26 cellular contexts compared by ENCODE assay signal in genomic region chr10:97013568-97013967, GRCh38.
"Had no signal": no experiment of that assay in that cellular context is flagged by ENCODE, and none has a peak within 500 bp of the region (broad histone marks: within the 10 kb centered on the region; RNA-seq: fewer than 3 reads in every experiment).

No MANE protein-coding gene starts in this region.

- H3K4me1 ChIP-seq: breast epithelium had no signal

- H3K9me3 Mint-ChIP-seq: activated B cell treated with CpG ODN at 0.5 μM for 24 hours; activated CD4-positive, alpha-beta T cell treated with anti-CD3 and anti-CD28 coated beads, Interleukin-2, amount 10 ng/mL, durations not matched to agents 24 days and 14 days; activated naive CD4-positive, alpha-beta T cell treated with anti-CD3 and anti-CD28 coated beads, Interleukin-2, amount 50 U/mL, for 24 hours; T-cell had no signal

- H3K9me3 ChIP-seq: breast epithelium had no signal

- H3K27me3 Mint-ChIP-seq: activated B cell treated with CpG ODN at 0.5 μM for 24 hours; activated CD4-positive, alpha-beta T cell treated with anti-CD3 and anti-CD28 coated beads, Interleukin-2, amount 10 ng/mL, durations not matched to agents 24 days and 14 days; activated naive CD4-positive, alpha-beta T cell treated with anti-CD3 and anti-CD28 coated beads, Interleukin-2, amount 50 U/mL, for 24 hours; T-cell had no signal

- H3K27me3 ChIP-seq: breast epithelium had no signal

- H3K36me3 ChIP-seq: breast epithelium had no signal

- FAIRE-seq: TTC549 had no signal

- DNase-seq: activated B cell treated with CpG ODN at 0.5 μM for 24 hours; activated CD4-positive, alpha-beta T cell treated with anti-CD3 and anti-CD28 coated beads for 1 hour; activated CD4-positive, alpha-beta T cell treated with anti-CD3 and anti-CD28 coated beads, Interleukin-2, amount 10 ng/mL, durations not matched to agents 24 days and 14 days; activated CD4-positive, alpha-beta T cell treated with anti-CD3 and anti-CD28 coated beads, Interleukin-2, amount 50 U/mL, for 48 hours; activated CD8-positive, alpha-beta memory T cell treated with anti-CD3 and anti-CD28 coated beads, Interleukin-2, amount 10 ng/mL, durations not matched to agents 7 days and 5 days; activated gamma-delta T cell treated with Interleukin-2 at 50 U/mL for 16 hours; activated T-cell treated with anti-CD3 and anti-CD28 coated beads, Interleukin-2, amount 50 U/mL, for 4 hours; aorta; caudate nucleus; MM.1S; NCI-H1105; NCI-H1436; NCI-H1694 treated with DMSO at 0.1 percent for 48 hours; NCI-H2029 treated with DMSO at 0.1 percent for 48 hours; NCI-H510A treated with DMSO at 0.1 percent for 48 hours; NCI-H69; NK-92 treated with Interleukin-12 subunit alpha and Interleukin-12 subunit beta, amount 100 ng/mL, for 24 hours; OCI-M1; RPMI8226; T-cell; T-helper 2 cell; T1000 had no signal

- H3K4me3 ChIP-seq: breast epithelium, SK-N-MC had no signal

- H3K4me3 Mint-ChIP-seq: activated B cell treated with CpG ODN at 0.5 μM for 24 hours; activated CD4-positive, alpha-beta T cell treated with anti-CD3 and anti-CD28 coated beads, Interleukin-2, amount 10 ng/mL, durations not matched to agents 24 days and 14 days; activated CD8-positive, alpha-beta memory T cell treated with anti-CD3 and anti-CD28 coated beads, Interleukin-2, amount 10 ng/mL, durations not matched to agents 7 days and 5 days; activated naive CD4-positive, alpha-beta T cell treated with anti-CD3 and anti-CD28 coated beads, Interleukin-2, amount 50 U/mL, for 24 hours; activated T-cell treated with anti-CD3 and anti-CD28 coated beads, Interleukin-2, amount 50 U/mL, for 4 hours; T-cell had no signal

- H3K27ac Mint-ChIP-seq: activated B cell treated with CpG ODN at 0.5 μM for 24 hours; activated CD4-positive, alpha-beta T cell treated with anti-CD3 and anti-CD28 coated beads, Interleukin-2, amount 10 ng/mL, durations not matched to agents 24 days and 14 days; activated CD8-positive, alpha-beta memory T cell treated with anti-CD3 and anti-CD28 coated beads, Interleukin-2, amount 10 ng/mL, durations not matched to agents 7 days and 5 days; activated naive CD4-positive, alpha-beta T cell treated with anti-CD3 and anti-CD28 coated beads, Interleukin-2, amount 50 U/mL, for 24 hours; T-cell had no signal

- H3K27ac ChIP-seq: breast epithelium, SK-N-MC had no signal

- H3K36me3 Mint-ChIP-seq: activated CD8-positive, alpha-beta memory T cell treated with anti-CD3 and anti-CD28 coated beads, Interleukin-2, amount 10 ng/mL, durations not matched to agents 7 days and 5 days; activated naive CD4-positive, alpha-beta T cell treated with anti-CD3 and anti-CD28 coated beads, Interleukin-2, amount 50 U/mL, for 24 hours; T-cell had no signal
